Comparison of ENCODE assay signal across 22 cellular contexts in the genomic region with DNA sequence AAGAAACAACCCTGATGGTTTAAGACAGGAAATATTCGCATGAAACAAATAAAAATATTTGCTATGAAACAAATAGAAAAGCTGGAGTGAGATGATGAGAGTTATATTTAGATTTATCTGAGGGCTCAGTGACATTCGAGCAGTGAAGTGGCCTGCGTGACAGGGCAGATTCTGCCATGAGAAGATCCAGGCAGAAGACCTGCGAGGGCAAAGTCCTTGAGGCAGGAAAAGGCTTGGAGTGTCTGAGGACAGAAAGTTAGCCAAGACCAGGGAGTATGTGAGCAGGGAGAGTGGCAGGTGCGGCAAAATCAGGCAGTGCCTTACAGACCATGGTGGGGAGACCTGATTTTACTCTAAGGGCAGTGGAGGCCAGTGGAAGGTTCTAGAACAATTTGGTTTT.
DNase-seq lines count a peak whose midpoint lies in the region; ATAC-seq and TF ChIP-seq lines count a peak whose summit lies in the region.
"Had no signal": no experiment of that assay in that cellular context is flagged by ENCODE, and none has a peak within 500 bp of the region (broad histone marks: within the 10 kb centered on the region; RNA-seq: fewer than 3 reads in every experiment).

No MANE protein-coding gene starts in this region.

- H3K9me3 ChIP-seq in IMR-90 (ENCODE audit: control insufficient read depth, insufficient read depth, low read length) (no peaks in the 10 kb centered on the region), T-helper 17 cell (ENCODE audit: control insufficient read depth, low read length, poor library complexity, severe bottlenecking) (no peaks in the 10 kb centered on the region)

- H3K27ac Mint-ChIP-seq in T-helper 17 cell (no peak overlapping the region), progenitor cell of endocrine pancreas (peak overlapping the region; percentile 82)
- H3K27ac Mint-ChIP-seq: B cell; CD4-positive, alpha-beta T cell had no signal

- BruUV-seq in IMR-90 (replicated peaks; lab: Mats Ljungman, UMichigan) = no TSS peak

- H3K36me3 ChIP-seq in IMR-90 (ENCODE audit: control insufficient read depth, insufficient read depth, low read length) = no peaks in the 10 kb centered on the region
- H3K36me3 ChIP-seq: SJCRH30 had no signal

- peaks cover 9% of the 10 kb centered on the region for H3K9me1 ChIP-seq in IMR-90 (ENCODE audit: insufficient read depth, low read length)

- in situ Hi-C loops in IMR-90 (cut with MboI; ENCODE audit: low sequenced_read_pairs) = loop anchor here (5.0 to 25.0 kb wide), 3 partner anchors 194 to 546 kb away; no protein-coding TSS in a partner anchor

- H3K4ac ChIP-seq in IMR-90 (ENCODE audit: low read depth, low read length) = peak overlapping the region; percentile 12

- no peak overlapping the region for H3K56ac ChIP-seq in IMR-90 (ENCODE audit: extremely low read depth, insufficient read depth, low read length)

- H4K91ac ChIP-seq in IMR-90 (ENCODE audit: insufficient read depth, low read depth, low read length) = peak overlapping the region; percentile 38; the same call in 1 of the 2 replicates

- no peak for TF ChIP-seq RAD21 in IMR-90 (IDR thresholded peaks at IDR 0.05; ENCODE audit: low read length)

- no peak overlapping the region for H3K18ac ChIP-seq in IMR-90 (ENCODE audit: low read depth, low read length)

- no peak for ATAC-seq in IMR-90 (ENCODE audit: low read depth)
- no peak for ATAC-seq in T-helper 17 cell
- ATAC-seq in left ventricle myocardium superior = peak; percentile 62

- H3K27me3 ChIP-seq in IMR-90 (ENCODE audit: control insufficient read depth, insufficient read depth, low read length) = peaks cover under 1% of the 10 kb centered on the region; the same call in 1 of the 2 replicates
- H3K27me3 ChIP-seq: SJCRH30 had no signal

- H4K8ac ChIP-seq in IMR-90 (ENCODE audit: low read depth in 2 of 2, low read length in 2 of 2) = peak overlapping the region in 1 of 2 experiments; percentile 35; a peak in 2 of 4 replicates

- H3K9ac ChIP-seq in IMR-90 (ENCODE audit: low read depth, low read length) = no peak overlapping the region

- peaks cover 10% of the 10 kb centered on the region for H3K4me1 Mint-ChIP-seq in T-helper 17 cell
- peaks cover 7% of the 10 kb centered on the region for H3K4me1 Mint-ChIP-seq in progenitor cell of endocrine pancreas (ENCODE audit: low read depth)

- peak overlapping the region; percentile 4 for H2AFZ ChIP-seq in IMR-90 (replicated peaks; ENCODE audit: low read length, poor library complexity)

- no peaks in the 10 kb centered on the region for H4K20me1 ChIP-seq in IMR-90 (ENCODE audit: insufficient read depth, low read length)

- H3K9me3 Mint-ChIP-seq in progenitor cell of endocrine pancreas (ENCODE audit: low read depth) = no peaks in the 10 kb centered on the region
- H3K9me3 Mint-ChIP-seq: CD4-positive, alpha-beta T cell had no signal

- no peak overlapping the region for H2BK5ac ChIP-seq in IMR-90 (ENCODE audit: low read depth, low read length, poor library complexity, severe bottlenecking)

- H3K27me3 Mint-ChIP-seq in T-helper 17 cell (peaks cover 58% of the 10 kb centered on the region), progenitor cell of endocrine pancreas (no peaks in the 10 kb centered on the region)

- H3K4me2 ChIP-seq in IMR-90 (ENCODE audit: low read depth, low read length) = no peak overlapping the region

- peak overlapping the region; percentile 32; the same call in 1 of the 2 replicates for H2BK20ac ChIP-seq in IMR-90 (ENCODE audit: low read depth, low read length)

- no peak overlapping the region for H4K5ac ChIP-seq in IMR-90 (ENCODE audit: low read depth, low read length)

- H2BK120ac ChIP-seq in IMR-90 (ENCODE audit: low read depth, low read length) = peak overlapping the region; percentile 30

- H3K4me1 ChIP-seq in IMR-90 (ENCODE audit: control insufficient read depth, insufficient read depth, low read length) = peaks cover 4% of the 10 kb centered on the region; the same call in 1 of the 2 replicates

- H2AK9ac ChIP-seq in IMR-90 (replicated peaks; ENCODE audit: low read depth, low read length, poor library complexity) = no peak overlapping the region

- POLR2A ChIA-PET in IMR-90 (lab: Charles Lee; ENCODE audit: unreplicated experiment) = interaction anchor here (0.6 kb wide), 1 partner anchor 282 kb away, joined by 4 read pairs; no protein-coding TSS in a partner anchor

- 93% methylated on average over 4 of the region's 5 CpGs; no CpG with 5 or more reads in 1 of the 2 experiments for WGBS in IMR-90 (ENCODE audit: extremely low coverage in 2 of 2, insufficient read length in 1 of 2), 2 experiments

- no peak overlapping the region for H3K4me3 ChIP-seq in IMR-90 (ENCODE audit: insufficient read depth, low read depth, low read length)
- H3K4me3 ChIP-seq: SJCRH30 had no signal

- peak overlapping the region; percentile 9; the same call in 1 of the 2 replicates for H2AK5ac ChIP-seq in IMR-90 (ENCODE audit: low read depth, low read length)

- no peaks in the 10 kb centered on the region for H3K36me3 Mint-ChIP-seq in T-helper 17 cell (ENCODE audit: low read depth)
- no peaks in the 10 kb centered on the region for H3K36me3 Mint-ChIP-seq in progenitor cell of endocrine pancreas (ENCODE audit: insufficient read depth)

- peak overlapping the region; percentile 89; the same call in 1 of the 3 replicates for H2BK15ac ChIP-seq in IMR-90 (ENCODE audit: low read depth, low read length)

- no peak for TF ChIP-seq CTCF in IMR-90 (conservative IDR thresholded peaks at IDR 0.05; ENCODE audit: low read depth, low read length)
- TF ChIP-seq CTCF in progenitor cell of endocrine pancreas (IDR thresholded peaks at IDR 0.05; ENCODE audit: unreplicated experiment) = no peak

- no peak for DNase-seq in IMR-90
- DNase-seq in T-helper 17 cell = no peak
- DNase-seq in left ventricle myocardium superior = no peak
- DNase-seq in progenitor cell of endocrine pancreas (ENCODE audit: low spot score, unreplicated experiment) = no peak
- no peak for DNase-seq in retina
- DNase-seq in NCI-H146 (lab: John Stamatoyannopoulos, UW) = no peak
- DNase-seq in iPS-NIHi11 (ENCODE audit: low spot score) = no peak
- no peak for DNase-seq in GM19238 (ENCODE audit: insufficient read length, low spot score)
- DNase-seq: Calu3; CD4-positive, alpha-beta T cell; DMS79 treated with DMSO at 0.1 percent for 48 hours; GDM1; GOT3; KG1; NCI-H1092; NCI-H1694; NCI-H2107; NCI-H446 treated with DMSO at 0.1 percent for 48 hours; NCI-H748 treated with DMSO at 0.1 percent for 48 hours had no signal

- peak overlapping the region; percentile 31 for H3K4me3 Mint-ChIP-seq in T-helper 17 cell
- H3K4me3 Mint-ChIP-seq in progenitor cell of endocrine pancreas (ENCODE audit: low read depth) = no peak overlapping the region
- H3K4me3 Mint-ChIP-seq: B cell; CD4-positive, alpha-beta T cell had no signal

- no peaks in the 10 kb centered on the region for H3K79me1 ChIP-seq in IMR-90 (ENCODE audit: low read depth in 1 of 2, low read length in 2 of 2)

- no peak overlapping the region for H3K23ac ChIP-seq in IMR-90 (ENCODE audit: low read depth, low read length)

- H3K27ac ChIP-seq in IMR-90 (ENCODE audit: insufficient read depth, low read length) = no peak overlapping the region
- H3K27ac ChIP-seq: HL-60, SJCRH30 had no signal

- no peak for TF ChIP-seq POLR2A in IMR-90 (IDR thresholded peaks at IDR 0.05; ENCODE audit: low read depth, low read length)

- CTCF ChIA-PET in IMR-90 (lab: Yijun Ruan, JAX) = no interaction called here

- no peak overlapping the region for H3K14ac ChIP-seq in IMR-90 (replicated peaks; ENCODE audit: low read depth, low read length)

- intact Hi-C loops in IMR-90 (cut with micrococcal nuclease) (loop anchor here (5.0 kb wide), 3 partner anchors 66 to 321 kb away; a partner anchor contains a TSS), left ventricle myocardium superior (cut with micrococcal nuclease) (loop anchor here (10.0 kb wide), 1 partner anchor 94 kb away; no protein-coding TSS in a partner anchor)

- dilution Hi-C loops in IMR-90 (cut with HindIII; ENCODE audit: low sequenced_read_pairs, unreplicated experiment) = no loop called here

TF ChIP-seq in IMR-90, 13 proteins besides CTCF, POLR2A, EP300 and RAD21:
- TF ChIP-seq CEBPB (IDR thresholded peaks at IDR 0.05; ENCODE audit: low read depth, low read length) (no peak), SMC3 (IDR thresholded peaks at IDR 0.05; ENCODE audit: low read depth, low read length) (no peak), MAZ (IDR thresholded peaks at IDR 0.05; ENCODE audit: borderline replicate concordance, low read depth, low read length) (no peak), FOS (IDR thresholded peaks at IDR 0.05; ENCODE audit: low read depth, low read length) (no peak), RCOR1 (IDR thresholded peaks at IDR 0.05; ENCODE audit: insufficient replicate concordance, low read length) (no peak), BHLHE40 (IDR thresholded peaks at IDR 0.05; ENCODE audit: low read depth, low read length) (no peak), RFX5 (IDR thresholded peaks at IDR 0.05; ENCODE audit: low read depth, low read length) (no peak), NFE2L2 (IDR thresholded peaks at IDR 0.05; ENCODE audit: low read depth, low read length) (no peak), MXI1 (IDR thresholded peaks at IDR 0.05; ENCODE audit: borderline replicate concordance, low read depth, low read length) (no peak), CHD1 (IDR thresholded peaks at IDR 0.05; ENCODE audit: low read depth, low read length) (no peak), MAFK (IDR thresholded peaks at IDR 0.05; ENCODE audit: low read depth, low read length) (no peak)
- TF ChIP-seq, protein P1, sequence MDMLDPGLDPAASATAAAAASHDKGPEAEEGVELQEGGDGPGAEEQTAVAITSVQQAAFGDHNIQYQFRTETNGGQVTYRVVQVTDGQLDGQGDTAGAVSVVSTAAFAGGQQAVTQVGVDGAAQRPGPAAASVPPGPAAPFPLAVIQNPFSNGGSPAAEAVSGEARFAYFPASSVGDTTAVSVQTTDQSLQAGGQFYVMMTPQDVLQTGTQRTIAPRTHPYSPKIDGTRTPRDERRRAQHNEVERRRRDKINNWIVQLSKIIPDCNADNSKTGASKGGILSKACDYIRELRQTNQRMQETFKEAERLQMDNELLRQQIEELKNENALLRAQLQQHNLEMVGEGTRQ (IDR thresholded peaks at IDR 0.05; ENCODE audit: low read depth, low read length) = no peak
- TF ChIP-seq, protein P2, sequence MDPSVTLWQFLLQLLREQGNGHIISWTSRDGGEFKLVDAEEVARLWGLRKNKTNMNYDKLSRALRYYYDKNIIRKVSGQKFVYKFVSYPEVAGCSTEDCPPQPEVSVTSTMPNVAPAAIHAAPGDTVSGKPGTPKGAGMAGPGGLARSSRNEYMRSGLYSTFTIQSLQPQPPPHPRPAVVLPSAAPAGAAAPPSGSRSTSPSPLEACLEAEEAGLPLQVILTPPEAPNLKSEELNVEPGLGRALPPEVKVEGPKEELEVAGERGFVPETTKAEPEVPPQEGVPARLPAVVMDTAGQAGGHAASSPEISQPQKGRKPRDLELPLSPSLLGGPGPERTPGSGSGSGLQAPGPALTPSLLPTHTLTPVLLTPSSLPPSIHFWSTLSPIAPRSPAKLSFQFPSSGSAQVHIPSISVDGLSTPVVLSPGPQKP (IDR thresholded peaks at IDR 0.05; ENCODE audit: borderline replicate concordance, low read depth, low read length) = no peak
